ENCODE assay signal across 8 cellular contexts in genomic region chr6:127518710-127519468, GRCh38.
A peak's percentile ranks its signal among the peaks of the same experiment; 100 is the strongest.
DNase-seq lines count a peak whose midpoint lies in the region; ATAC-seq lines count a peak whose summit lies in the region.

Gene MTCL3, minus strand, starts transcription at chr6:127519335.

- DNase-seq in H4 (ENCODE audit: low spot score) (peak; percentile 74), NCI-H526 treated with DMSO at 0.1 percent for 48 hours (lab: John Stamatoyannopoulos, UW) (peak; percentile 88), iPS-NIHi11 (ENCODE audit: low spot score) (peak; percentile 55), NOMO-1 (lab: John Stamatoyannopoulos, UW; ENCODE audit: unreplicated experiment in 2 of 2) (no peak), GM19240 (ENCODE audit: insufficient read length, low spot score) (no peak)
- peak; percentile 18 to 61 for DNase-seq in activated naive CD4-positive, alpha-beta T cell treated with anti-CD3 and anti-CD28 coated beads, Interleukin-2, amount 50 U/mL, for 72 hours (ENCODE audit: low spot score in 2 of 2)
- peak in 2 of 3 experiments; percentile 37 to 38 for DNase-seq in stimulated activated CD4-positive, alpha-beta T cell treated with anti-CD3 and anti-CD28 coated beads, TNF-alpha, amount 100 ng/mL, for 4 hours (ENCODE audit: low read depth in 3 of 3)

- peaks cover 9 to 23% of the 10 kb centered on the region in 2 donors for H3K36me3 Mint-ChIP-seq in activated naive CD4-positive, alpha-beta T cell treated with anti-CD3 and anti-CD28 coated beads, Interleukin-2, amount 50 U/mL, for 72 hours

- peak within 1 kb of the TSS; percentile 46 to 57 for H3K27ac Mint-ChIP-seq in activated naive CD4-positive, alpha-beta T cell treated with anti-CD3 and anti-CD28 coated beads, Interleukin-2, amount 50 U/mL, for 72 hours

- no peaks in the 10 kb centered on the region for H3K9me3 Mint-ChIP-seq in activated naive CD4-positive, alpha-beta T cell treated with anti-CD3 and anti-CD28 coated beads, Interleukin-2, amount 50 U/mL, for 72 hours

- ATAC-seq in activated naive CD4-positive, alpha-beta T cell treated with anti-CD3 and anti-CD28 coated beads, Interleukin-2, amount 50 U/mL, for 72 hours = peak in 1 of 2 donors; percentile 10
- no peak for ATAC-seq in GM18873 (IDR thresholded peaks at IDR 0.05; ENCODE audit: low FRiP score, unreplicated experiment)

Comparison
In these comparisons a context has a peak if more than half of its experiments do, and no peak if none do; other contexts are left out.
1. DNase-seq: peak in H4 (single experiment), NCI-H526 treated with DMSO at 0.1 percent for 48 hours (single experiment), activated naive CD4-positive, alpha-beta T cell treated with anti-CD3 and anti-CD28 coated beads, Interleukin-2, amount 50 U/mL, for 72 hours (2 of 2), iPS-NIHi11 (single experiment) and stimulated activated CD4-positive, alpha-beta T cell treated with anti-CD3 and anti-CD28 coated beads, TNF-alpha, amount 100 ng/mL, for 4 hours (2 of 3); none in NOMO-1 (0 of 2) and GM19240 (single experiment).